ENCODE assay signal across 1 cellular context in the genomic region with DNA sequence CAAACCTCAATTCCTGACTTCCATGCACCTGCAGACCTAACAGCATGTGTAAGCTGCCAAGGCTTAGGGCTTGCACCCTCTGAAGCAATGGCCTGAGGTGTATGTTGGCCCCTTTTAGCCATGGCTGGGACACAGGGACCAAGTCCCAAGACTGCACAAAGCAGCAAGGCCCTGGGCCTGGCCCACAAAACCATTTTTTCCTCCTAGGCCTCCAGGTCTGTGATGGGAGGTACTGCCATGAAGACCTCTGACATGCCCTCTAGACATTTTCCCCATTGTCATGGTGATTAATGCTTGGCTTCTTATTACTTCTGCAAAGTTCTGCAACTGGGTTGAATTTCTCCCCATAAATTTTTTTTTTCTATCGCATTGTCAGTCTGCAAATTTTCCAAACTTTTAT. TPM values are rescaled to one million over a fixed set of nuclear protein-coding genes. Genes with fewer than 3 reads are reported as not detected.
"Had no signal": no experiment of that assay in that cellular context is flagged by ENCODE, and none has a peak within 500 bp of the region (broad histone marks: within the 10 kb centered on the region; RNA-seq: fewer than 3 reads in every experiment).

No MANE protein-coding gene starts in this region.

RNA-seq across cellular contexts. Expression of a gene that starts 55.9 kb away (rescaled TPM):
- total RNA-seq: MCF 10A had no signal
